ENCODE assay signal across 23 cellular contexts in the genomic region with DNA sequence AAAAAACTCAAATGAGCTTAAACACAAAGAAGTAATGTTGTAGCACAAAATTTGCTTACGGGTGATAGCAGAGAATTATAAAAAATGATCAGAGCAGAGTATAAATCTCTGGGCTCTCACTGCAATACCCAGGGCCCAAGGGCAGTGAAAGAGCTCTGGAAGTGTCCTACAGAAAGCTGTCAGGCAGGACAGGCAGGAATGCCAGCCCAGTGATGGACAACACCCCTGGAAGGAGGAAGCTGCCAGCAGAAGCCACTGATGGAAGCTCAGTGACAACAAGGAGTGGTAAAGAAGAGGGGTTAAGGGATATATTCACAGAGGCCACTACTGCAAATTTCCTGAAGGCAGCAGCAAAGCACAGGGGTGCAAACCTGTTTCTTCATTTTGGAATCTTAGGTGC.
"Had no signal": no experiment of that assay in that cellular context is flagged by ENCODE, and none has a peak within 500 bp of the region (broad histone marks: within the 10 kb centered on the region; RNA-seq: fewer than 3 reads in every experiment).

No MANE protein-coding gene starts in this region.

- H3K36me3 ChIP-seq: colonic mucosa, esophagus squamous epithelium, heart right ventricle, neural progenitor cell, thoracic aorta, transverse colon, vagina had no signal

- ATAC-seq: heart right ventricle; left colon; natural killer cell treated with Interleukin-12 subunit alpha and Interleukin-12 subunit beta and Interleukin-15 and Interleukin-18, amount 100 ng/mL, for 72 hours; sciatic nerve; stimulated activated memory B cell treated with anti-CD40 and anti-IgM and Interleukin-4, amounts not matched to agents 10 μg/mL and 1 μg/mL and 100 μg/mL, for 72 hours had no signal

- H3K4me2 ChIP-seq: neural progenitor cell had no signal

- H2AFZ ChIP-seq: neural progenitor cell, parathyroid adenoma had no signal

- DNase-seq: colonic mucosa; effector CD8-positive, alpha-beta T cell; endodermal cell; esophagus squamous epithelium; foreskin melanocyte; glutamatergic neuron; heart right ventricle; hippocampal formation; kidney glomerular epithelial cell; left colon; naive B cell; stimulated activated CD4-positive, alpha-beta T cell treated with anti-CD3 and anti-CD28 coated beads, Interleukin-2, amount 100 ng/mL, for 24 hours; stimulated activated CD4-positive, alpha-beta T cell treated with anti-CD3 and anti-CD28 coated beads, Interleukin-4, amount 100 ng/mL, for 24 hours; transverse colon had no signal

- H3K9ac ChIP-seq: neural progenitor cell, parathyroid adenoma had no signal

- H3K4me3 ChIP-seq: colonic mucosa, esophagus squamous epithelium, heart right ventricle, lung, neural progenitor cell, thoracic aorta, transverse colon, vagina had no signal

- H3K4me1 ChIP-seq: colonic mucosa, heart right ventricle, neural progenitor cell, parathyroid adenoma, transverse colon had no signal

- H3K27ac ChIP-seq: colonic mucosa, epithelial cell of prostate, heart right ventricle, neural progenitor cell, parathyroid adenoma, thoracic aorta, transverse colon, vagina had no signal

- H3K27me3 ChIP-seq: colonic mucosa, esophagus squamous epithelium, heart right ventricle, neural progenitor cell, transverse colon, vagina had no signal

- H3K9me3 ChIP-seq: colonic mucosa, esophagus squamous epithelium, heart right ventricle, thoracic aorta, transverse colon, vagina had no signal
